In the genomic region with DNA sequence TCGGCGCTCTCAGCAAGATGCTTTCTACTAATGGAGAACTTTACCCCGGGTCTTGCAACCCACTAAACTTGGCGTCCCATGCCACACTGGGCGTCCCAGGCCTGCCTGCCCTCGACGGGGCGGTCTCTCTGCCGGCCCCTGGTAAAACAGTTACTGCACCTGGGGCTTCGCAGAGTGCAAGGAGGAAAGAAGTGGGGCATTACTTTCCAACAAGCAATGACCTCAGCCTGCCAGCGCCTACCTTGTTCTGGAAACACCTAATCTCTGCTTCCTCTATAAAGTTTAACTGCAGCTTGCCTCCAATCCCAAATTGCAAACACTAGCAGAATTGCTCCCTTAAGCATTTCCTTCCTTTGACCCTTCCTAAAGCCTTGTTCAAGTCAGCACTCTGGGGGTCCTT, we compare ENCODE assay signal across 13 cellular contexts. TPM values are rescaled to one million over a fixed set of nuclear protein-coding genes. Genes with fewer than 3 reads are reported as not detected.
DNase-seq lines count a peak whose midpoint lies in the region; ATAC-seq and TF ChIP-seq lines count a peak whose summit lies in the region.
"Had no signal": no experiment of that assay in that cellular context is flagged by ENCODE, and none has a peak within 500 bp of the region (broad histone marks: within the 10 kb centered on the region; RNA-seq: fewer than 3 reads in every experiment).

No MANE protein-coding gene starts in this region.

- no peaks in the 10 kb centered on the region for H3K36me3 Mint-ChIP-seq in brain

- intact Hi-C loops in right lobe of liver (cut with DNase I), result loop anchor here (10.0 kb wide), 2 partner anchors 280 to 290 kb away; no protein-coding TSS in a partner anchor

- no peaks in the 10 kb centered on the region for H3K9me3 Mint-ChIP-seq in brain

- peaks cover 77% of the 10 kb centered on the region for H3K27me3 ChIP-seq in HUES48 (ENCODE audit: control insufficient read depth, insufficient read depth, low read length)
- no peaks in the 10 kb centered on the region for H3K27me3 ChIP-seq in right lobe of liver

- no peak overlapping the region for H3K9ac ChIP-seq in HUES48 (ENCODE audit: low read depth, low read length)

- H3K27ac ChIP-seq in HUES48 (ENCODE audit: low read depth, low read length) (no peak overlapping the region), right lobe of liver (peak overlapping the region; percentile 41 to 56 (median 50)), substantia nigra (ENCODE audit: low read depth, low read length, poor library complexity, severe bottlenecking) (peak overlapping the region; percentile 74)

- H3K36me3 ChIP-seq in HUES48 (ENCODE audit: control insufficient read depth, insufficient read depth, low read length) (no peaks in the 10 kb centered on the region), right lobe of liver (no peaks in the 10 kb centered on the region)

- DNase-seq in right lobe of liver (no peak), substantia nigra (lab: John Stamatoyannopoulos, UW) (peak in 1 of 49 donors; percentile 1)
- DNase-seq in activated CD8-positive, alpha-beta memory T cell treated with anti-CD3 and anti-CD28 coated beads for 24 hours, result no peak
- DNase-seq: activated CD4-positive, alpha-beta T cell treated with anti-CD3 and anti-CD28 coated beads for 4 hours; activated naive CD4-positive, alpha-beta T cell; DMS 273 treated with DMSO at 0.1 percent for 48 hours; effector CD8-positive, alpha-beta T cell; NCI-H1092 treated with DMSO at 0.1 percent for 48 hours had no signal

- H3K4me1 ChIP-seq in HUES48 (ENCODE audit: control insufficient read depth, insufficient read depth, low read length) (peaks cover 71% of the 10 kb centered on the region), right lobe of liver (peaks cover 0 to 31% (median 13%) of the 10 kb centered on the region in 4 donors)

- H3K4me3 ChIP-seq in HUES48 (ENCODE audit: low read depth, low read length) (peak overlapping the region; percentile 54), right lobe of liver (no peak overlapping the region)

- H3K27ac Mint-ChIP-seq in brain, result peak overlapping the region; percentile 31 to 98 (median 62)

- H3K4me1 Mint-ChIP-seq in brain, result peaks cover 74% of the 10 kb centered on the region

- WGBS in right lobe of liver (ENCODE audit: insufficient coverage, low coverage, low lambda C conversion rate, missing lambda C conversion rate), result 59% methylated on average over 3 of the region's 11 CpGs

- TF ChIP-seq CTCF in brain (conservative IDR thresholded peaks at IDR 0.05), result no peak
- no peak for TF ChIP-seq CTCF in right lobe of liver (IDR thresholded peaks at IDR 0.05)

- H3K9me3 ChIP-seq in HUES48 (ENCODE audit: control insufficient read depth, insufficient read depth, low read length), result no peaks in the 10 kb centered on the region
- H3K9me3 ChIP-seq in right lobe of liver, result no peaks in the 10 kb centered on the region

- peaks cover 63% of the 10 kb centered on the region for H3K27me3 Mint-ChIP-seq in brain

- TF ChIP-seq POLR2A in right lobe of liver (IDR thresholded peaks at IDR 0.05), result no peak

- ATAC-seq in right lobe of liver, result no peak
- no peak for ATAC-seq in HG03097 (IDR thresholded peaks at IDR 0.05; ENCODE audit: low FRiP score, unreplicated experiment)
- ATAC-seq in HG02759 (IDR thresholded peaks at IDR 0.05; ENCODE audit: unreplicated experiment), result no peak
- ATAC-seq: SK-N-SH treated with all-trans-retinoic acid at 6 μM for 48 hours had no signal

- H3K4me3 Mint-ChIP-seq in brain, result peak overlapping the region in 4 of 5 experiments; percentile 61 to 98 (median 84)

RNA-seq across cellular contexts. Expression of a gene that starts 27.7 kb away (rescaled TPM):
- polyA plus RNA-seq in brain (ENCODE audit: insufficient read depth, low read depth, low replicate concordance), result 4.1 TPM
- total RNA-seq in right lobe of liver, result 10 to 100 TPM; 36.7 to 97.2 (median 57.9) TPM
